ENCODE assay signal across 9 cellular contexts in the genomic region with DNA sequence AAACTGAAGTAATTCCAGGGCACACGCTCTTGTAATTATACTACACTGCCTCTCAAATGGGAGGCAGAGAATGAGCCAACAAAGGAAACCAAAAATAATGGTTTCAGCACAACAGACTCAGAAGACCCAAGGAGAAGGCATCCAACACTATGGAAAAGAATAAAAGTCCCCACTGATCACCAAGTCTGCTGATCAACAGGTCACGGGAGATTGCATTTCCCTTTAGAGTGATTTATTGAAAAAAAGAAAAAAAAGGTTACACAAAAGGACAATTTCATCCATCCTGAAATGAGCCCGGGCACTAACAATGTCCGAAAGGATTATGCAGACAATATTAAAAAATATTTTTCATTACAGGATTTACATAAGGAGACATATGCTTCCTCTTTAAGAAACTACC. TPM values are rescaled to one million over a fixed set of nuclear protein-coding genes. Genes with fewer than 3 reads are reported as not detected.
"Had no signal": no experiment of that assay in that cellular context is flagged by ENCODE, and none has a peak within 500 bp of the region (broad histone marks: within the 10 kb centered on the region; RNA-seq: fewer than 3 reads in every experiment).

No MANE protein-coding gene starts in this region.

- DNase-seq: GOT3, H7, KBM-7 had no signal

- H3K27me3 Mint-ChIP-seq: IgD-negative memory B cell had no signal

- H3K27ac Mint-ChIP-seq: IgD-negative memory B cell had no signal

- H3K4me1 Mint-ChIP-seq: IgD-negative memory B cell had no signal

- H3K36me3 Mint-ChIP-seq: IgD-negative memory B cell had no signal

- H3K27ac ChIP-seq: HL-60, KMS-11 had no signal

- H3K4me3 Mint-ChIP-seq: IgD-negative memory B cell had no signal

- H3K36me3 ChIP-seq: HAP-1 had no signal

- FAIRE-seq: HepG2 had no signal

- H3K4me3 ChIP-seq: HAP-1 had no signal

- H3K9ac ChIP-seq: KMS-11 had no signal

- ATAC-seq: HCT116, HepG2 had no signal

RNA-seq across cellular contexts. Expression of gene MYO10, which starts 28.8 kb away (rescaled TPM):
- polyA plus RNA-seq: IgD-negative memory B cell had no signal
